Comparison of ENCODE assay signal across 20 cellular contexts in genomic region chr13:105519766-105520165, GRCh38.
"Had no signal": no experiment of that assay in that cellular context is flagged by ENCODE, and none has a peak within 500 bp of the region (broad histone marks: within the 10 kb centered on the region; RNA-seq: fewer than 3 reads in every experiment).

No MANE protein-coding gene starts in this region.

- DNase-seq: activated CD4-positive, alpha-beta T cell treated with anti-CD3 and anti-CD28 coated beads for 4 hours; activated CD8-positive, alpha-beta memory T cell treated with anti-CD3 and anti-CD28 coated beads, Interleukin-2, amount 50 U/mL, for 4 hours; activated CD8-positive, alpha-beta T cell treated with anti-CD3 and anti-CD28 coated beads for 36 hours; amniotic stem cell; cerebellar nuclear complex; KG1; MG63; NCI-H1105 treated with DMSO at 0.1 percent for 48 hours; NCI-H1436 treated with DMSO at 0.1 percent for 48 hours; NCI-H187; NCI-H2081; NCI-H510A treated with DMSO at 0.1 percent for 48 hours; NCI-H69; NK-92 treated with Interleukin-12 subunit alpha and Interleukin-12 subunit beta, amount 100 ng/mL, for 24 hours; OCI-M1; RPMI8226; T-cell; T-helper 2 cell; WERI-Rb-1 had no signal

- H3K4me3 ChIP-seq: MG63, SK-N-MC had no signal
